In genomic region chr17:52255347-52255746, GRCh38 we compare ENCODE assay signal across 26 cellular contexts.
"Had no signal": no experiment of that assay in that cellular context is flagged by ENCODE, and none has a peak within 500 bp of the region (broad histone marks: within the 10 kb centered on the region; RNA-seq: fewer than 3 reads in every experiment).

No MANE protein-coding gene starts in this region.

- H3K9me3 ChIP-seq: Peyer's patch, SJCRH30 had no signal

- H3K36me3 ChIP-seq: Peyer's patch, SJCRH30 had no signal

- H3K27ac Mint-ChIP-seq: IgD-negative memory B cell had no signal

- ATAC-seq: K562, Right ventricle myocardium inferior, SK-N-SH treated with all-trans-retinoic acid at 6 μM for 48 hours had no signal

- H3K4me1 Mint-ChIP-seq: IgD-negative memory B cell had no signal

- DNase-seq: Kasumi-1; MM.1S; NCI-H1092 treated with DMSO at 0.1 percent for 48 hours; NCI-H1436; NCI-H187; NCI-H2029; NCI-H2081 treated with DMSO at 0.1 percent for 48 hours; NCI-H2171; NCI-H226; NCI-H446; NCI-H510A; NCI-H524 treated with DMSO at 0.1 percent for 48 hours; NCI-H69; NCI-H774; NK-92 treated with Interleukin-12 subunit alpha and Interleukin-12 subunit beta, amount 100 ng/mL, for 24 hours; OCI-M1; PC-9; Peyer's patch; SHP77 treated with DMSO at 0.1 percent for 48 hours; SJCRH30 had no signal

- H3K4me3 Mint-ChIP-seq: IgD-negative memory B cell had no signal

- H3K9ac ChIP-seq: KMS-11 had no signal

- H3K27me3 ChIP-seq: Peyer's patch, SJCRH30 had no signal

- H3K36me3 Mint-ChIP-seq: IgD-negative memory B cell had no signal

- H3K27ac ChIP-seq: HL-60, KMS-11, PC-9, Peyer's patch, SJCRH30 had no signal

- H2AFZ ChIP-seq: PC-9 had no signal

- H3K4me3 ChIP-seq: K562, PC-9, Peyer's patch, SJCRH30 had no signal

- H3K4me1 ChIP-seq: Peyer's patch, SJCRH30 had no signal

- H3K27me3 Mint-ChIP-seq: IgD-negative memory B cell had no signal

- H3K4me2 ChIP-seq: KMS-11, PC-9 had no signal
